ENCODE assay signal across 20 cellular contexts in genomic region chr7:20327047-20327446, GRCh38. TPM values are rescaled to one million over a fixed set of nuclear protein-coding genes. Genes with fewer than 3 reads are reported as not detected.
DNase-seq lines count a peak whose midpoint lies in the region; ATAC-seq, FAIRE-seq and TF ChIP-seq lines count a peak whose summit lies in the region.
"Had no signal": no experiment of that assay in that cellular context is flagged by ENCODE, and none has a peak within 500 bp of the region (broad histone marks: within the 10 kb centered on the region; RNA-seq: fewer than 3 reads in every experiment).

No MANE protein-coding gene starts in this region.

- H3K4me1 ChIP-seq in endothelial cell of umbilical vein (ENCODE audit: control insufficient read depth, extremely low read depth, insufficient read depth, low read length) (peaks cover 8% of the 10 kb centered on the region), gastrocnemius medialis (peaks cover 0 to 17% of the 10 kb centered on the region in 2 donors), heart left ventricle (peaks cover 0 to 21% (median 6%) of the 10 kb centered on the region in 12 donors)

- in situ Hi-C loops in gastrocnemius medialis (cut with MboI; ENCODE audit: low sequenced_read_pairs in 4 of 4), result no loop called here

- DNase-seq in AG10803 (ENCODE audit: low read depth), result peak; percentile 67
- peak; percentile 24 for DNase-seq in NCI-H446 treated with DMSO at 0.1 percent for 48 hours (lab: John Stamatoyannopoulos, UW)
- peak; percentile 48 for DNase-seq in endothelial cell of umbilical vein (ENCODE audit: low read depth, low spot score)
- DNase-seq in mesothelial cell of epicardium (ENCODE audit: low spot score in 2 of 2, unreplicated experiment in 2 of 2), result no peak
- no peak for DNase-seq in gastrocnemius medialis
- no peak for DNase-seq in heart left ventricle
- DNase-seq in activated CD4-positive, CD25-positive, alpha-beta regulatory T cell treated with anti-CD3 and anti-CD28 coated beads, Interleukin-2, amount 50 U/mL, for 72 hours, result no peak
- DNase-seq: amniotic stem cell; CD8-positive, alpha-beta memory T cell; erythroblast; NCI-H1930; NCI-H524; pancreas; stimulated activated CD4-positive, alpha-beta T cell treated with anti-CD3 and anti-CD28 coated beads, Interleukin-2, amount 100 ng/mL, for 24 hours; stomach had no signal

- FAIRE-seq in endothelial cell of umbilical vein (lab: Jason Lieb, UNC), result peak; percentile 48
- FAIRE-seq: pancreas had no signal

- no peak for TF ChIP-seq POLR2A in endothelial cell of umbilical vein (IDR thresholded peaks at IDR 0.05; ENCODE audit: low read depth, low read length)
- TF ChIP-seq POLR2A in gastrocnemius medialis (IDR thresholded peaks at IDR 0.05), result no peak
- no peak for TF ChIP-seq POLR2A in heart left ventricle (IDR thresholded peaks at IDR 0.05)

- H4K20me1 ChIP-seq in endothelial cell of umbilical vein (replicated peaks; ENCODE audit: control insufficient read depth, extremely low read depth, insufficient read depth, low read length), result no peaks in the 10 kb centered on the region

- no peak for TF ChIP-seq CTCF in AG10803 (conservative IDR thresholded peaks at IDR 0.05; ENCODE audit: low read length)
- no peak for TF ChIP-seq CTCF in endothelial cell of umbilical vein (IDR thresholded peaks at IDR 0.05; ENCODE audit: extremely low read depth in 1 of 2, insufficient read depth in 1 of 2, low read depth in 1 of 2, low read length in 2 of 2)
- TF ChIP-seq CTCF in mesothelial cell of epicardium (IDR thresholded peaks at IDR 0.05; ENCODE audit: unreplicated experiment), result no peak
- no peak for TF ChIP-seq CTCF in gastrocnemius medialis (IDR thresholded peaks at IDR 0.05 in 4 of 5, conservative IDR thresholded peaks at IDR 0.05 in 1 of 5)
- no peak for TF ChIP-seq CTCF in heart left ventricle (IDR thresholded peaks at IDR 0.05)

- H3K4me3 ChIP-seq in AG10803 (ENCODE audit: low read length), result no peak overlapping the region
- H3K4me3 ChIP-seq in endothelial cell of umbilical vein (replicated peaks in 1 of 3; ENCODE audit: insufficient read depth in 1 of 3, low read depth in 1 of 3, low read length in 3 of 3), result no peak overlapping the region
- no peak overlapping the region for H3K4me3 ChIP-seq in gastrocnemius medialis
- H3K4me3 ChIP-seq in heart left ventricle, result no peak overlapping the region
- H3K4me3 ChIP-seq: coronary artery, GM23338, pancreas, stomach had no signal

- intact Hi-C loops in endothelial cell of umbilical vein (cut with micrococcal nuclease), result loop anchor here (5.0 kb wide), 1 partner anchor 345 kb away; no protein-coding TSS in a partner anchor
- intact Hi-C loops in gastrocnemius medialis (cut with DNase I; ENCODE audit: low total_unique reads), result no loop called here
- intact Hi-C loops in heart left ventricle (cut with DNase I), result loop anchor here in 1 of 10 donors (10.0 kb wide), 1 partner anchor 162 kb away; no protein-coding TSS in a partner anchor

- CTCF ChIA-PET in endothelial cell of umbilical vein (lab: Charles Lee), result interaction anchor here (0.8 to 2.8 kb wide), 11 partner anchors 16 to 579 kb away, joined by 3 to 25 read pairs (median 4); no protein-coding TSS in a partner anchor

- H2AFZ ChIP-seq in endothelial cell of umbilical vein (ENCODE audit: low read depth, low read length), result no peak overlapping the region
- H2AFZ ChIP-seq: GM23338 had no signal

- H3K9me3 ChIP-seq in endothelial cell of umbilical vein (replicated peaks; ENCODE audit: control insufficient read depth, insufficient read depth, low read length), result no peaks in the 10 kb centered on the region
- no peaks in the 10 kb centered on the region for H3K9me3 ChIP-seq in gastrocnemius medialis
- H3K9me3 ChIP-seq in heart left ventricle, result no peaks in the 10 kb centered on the region
- H3K9me3 ChIP-seq: pancreas, stomach had no signal

- no peak for ATAC-seq in gastrocnemius medialis
- ATAC-seq in heart left ventricle, result no peak
- no peak for ATAC-seq in HG03025 (IDR thresholded peaks at IDR 0.05; ENCODE audit: low FRiP score, unreplicated experiment)
- ATAC-seq: GM23338, left lobe of liver, pancreas had no signal

- POLR2A ChIA-PET in endothelial cell of umbilical vein (lab: Charles Lee), result no interaction called here

- H3K4me3 Mint-ChIP-seq in mesothelial cell of epicardium, result no peak overlapping the region
- H3K4me3 Mint-ChIP-seq: CD8-positive, alpha-beta memory T cell; GM23338 had no signal

- H3K9ac ChIP-seq in endothelial cell of umbilical vein (replicated peaks; ENCODE audit: extremely low read depth, insufficient read depth, low read length), result no peak overlapping the region

- peaks cover 35% of the 10 kb centered on the region for H3K4me1 Mint-ChIP-seq in mesothelial cell of epicardium

- H3K4me2 ChIP-seq in endothelial cell of umbilical vein (ENCODE audit: insufficient read depth, low read length), result no peak overlapping the region
- H3K4me2 ChIP-seq: GM23338 had no signal

- 72 to 93% (median 78%) methylated on average over 1 of the region's 1 CpG for WGBS in heart left ventricle, 4 donors

- no peaks in the 10 kb centered on the region for H3K27me3 ChIP-seq in endothelial cell of umbilical vein (ENCODE audit: control insufficient read depth in 2 of 2, insufficient read depth in 2 of 2, low read length in 2 of 2)
- H3K27me3 ChIP-seq in gastrocnemius medialis, result peaks cover 4 to 14% (median 11%) of the 10 kb centered on the region in 3 donors
- H3K27me3 ChIP-seq in heart left ventricle, result peaks cover 0 to 15% (median 4%) of the 10 kb centered on the region in 9 donors
- H3K27me3 ChIP-seq: pancreas had no signal

- no peaks in the 10 kb centered on the region for H3K27me3 Mint-ChIP-seq in mesothelial cell of epicardium (ENCODE audit: low read depth)

- no peaks in the 10 kb centered on the region for H3K9me3 Mint-ChIP-seq in mesothelial cell of epicardium
- H3K9me3 Mint-ChIP-seq: GM23338 had no signal

- H3K79me2 ChIP-seq in endothelial cell of umbilical vein (ENCODE audit: control insufficient read depth, insufficient read depth, low read length), result no peaks in the 10 kb centered on the region

- dilution Hi-C loops in endothelial cell of umbilical vein (cut with MboI; ENCODE audit: extremely low pct_ligation_motif_present, low sequenced_read_pairs), result no loop called here

- no peaks in the 10 kb centered on the region for H3K36me3 Mint-ChIP-seq in mesothelial cell of epicardium
- H3K36me3 Mint-ChIP-seq: CD8-positive, alpha-beta memory T cell had no signal

- H3K27ac ChIP-seq in endothelial cell of umbilical vein (ENCODE audit: insufficient read depth, low read depth, low read length), result no peak overlapping the region
- no peak overlapping the region for H3K27ac ChIP-seq in gastrocnemius medialis
- H3K27ac ChIP-seq in heart left ventricle, result no peak overlapping the region
- H3K27ac ChIP-seq: coronary artery, stomach had no signal

- H3K36me3 ChIP-seq in endothelial cell of umbilical vein (ENCODE audit: control insufficient read depth in 2 of 2, extremely low read depth in 1 of 2, insufficient read depth in 2 of 2, low read length in 2 of 2), result no peaks in the 10 kb centered on the region
- H3K36me3 ChIP-seq in gastrocnemius medialis, result no peaks in the 10 kb centered on the region
- no peaks in the 10 kb centered on the region for H3K36me3 ChIP-seq in heart left ventricle
- H3K36me3 ChIP-seq: pancreas, stomach had no signal

- BruUV-seq in endothelial cell of umbilical vein (replicated peaks; lab: Mats Ljungman, UMichigan), result no TSS peak

- no peaks in the 10 kb centered on the region for H3K9me1 ChIP-seq in endothelial cell of umbilical vein (replicated peaks; ENCODE audit: control insufficient read depth, extremely low read depth, insufficient read depth, low read length)

- peak overlapping the region; percentile 56 for H3K27ac Mint-ChIP-seq in mesothelial cell of epicardium
- H3K27ac Mint-ChIP-seq: GM23338 had no signal

TF ChIP-seq in endothelial cell of umbilical vein, 7 proteins besides CTCF, POLR2A, EP300 and RAD21:
- TF ChIP-seq EZH2 (IDR thresholded peaks at IDR 0.05; ENCODE audit: borderline replicate concordance, low read depth, low read length, severe bottlenecking), result no peak
- peak; percentile 19 for TF ChIP-seq FOS (IDR thresholded peaks at IDR 0.05; ENCODE audit: borderline replicate concordance, insufficient read depth, low read length)
- TF ChIP-seq GATA2 (IDR thresholded peaks at IDR 0.05; ENCODE audit: insufficient read depth, insufficient read length, low read depth, low read length), result no peak
- TF ChIP-seq JUN (IDR thresholded peaks at IDR 0.05; ENCODE audit: borderline replicate concordance, insufficient read depth, insufficient read length, low read depth), result no peak

RNA-seq across cellular contexts. Expression of gene ITGB8, which starts 3.7 kb away (rescaled TPM):
- 6.5 and 8.2 TPM in 2 replicates for total RNA-seq in endothelial cell of umbilical vein
- 2.9 and 3.4 TPM in 2 replicates for polyA plus RNA-seq in endothelial cell of umbilical vein
- 1.7 and 1.9 TPM in 2 replicates for polyA plus RNA-seq in endothelial cell of umbilical vein (2011; cell fraction: cytosol; rRNA removed)
- 15.1 and 17.8 TPM in 2 replicates for polyA plus RNA-seq in endothelial cell of umbilical vein (2011; cell fraction: nucleus; rRNA removed)
- polyA plus RNA-seq in endothelial cell of umbilical vein (2012), result 5.3 and 5.5 TPM in 2 replicates
- polyA minus RNA-seq in endothelial cell of umbilical vein, result 24.0 and 26.2 TPM in 2 replicates
- 15.2 TPM for polyA minus RNA-seq in endothelial cell of umbilical vein (2011; cell fraction: cytosol; rRNA and poly(A)+ RNA removed)
- 58.9 and 62.7 TPM in 2 replicates for polyA minus RNA-seq in endothelial cell of umbilical vein (2011; cell fraction: nucleus; rRNA and poly(A)+ RNA removed)
- total RNA-seq in mesothelial cell of epicardium, result 15.3 to 15.6 TPM (median 15.3 TPM) in 3 replicates
- under 1 TPM; 0.31 to 0.90 (median 0.56) TPM for total RNA-seq in gastrocnemius medialis
- 10 to 100 TPM in 1 of 9 donors, 1 to 10 TPM in 7, under 1 TPM in 1; 0.93 to 16.0 (median 2.7) TPM for total RNA-seq in heart left ventricle
- under 1 TPM; 0.61 to 0.64 TPM for polyA plus RNA-seq in heart left ventricle
- total RNA-seq: T-helper 2 cell treated with Interferon-gamma antibody and Interleukin-4, amounts not matched to agents 100 ng/mL and 5 ng/mL, for 36 hours had no signal
- polyA plus RNA-seq: CD8-positive, alpha-beta memory T cell had no signal

Comparison
In these comparisons a context has a peak if more than half of its experiments do, and no peak if none do; other contexts are left out.
1. DNase-seq: peak in AG10803 (single experiment), NCI-H446 treated with DMSO at 0.1 percent for 48 hours (single experiment) and endothelial cell of umbilical vein (single experiment); none in mesothelial cell of epicardium (0 of 2), gastrocnemius medialis (0 of 2), heart left ventricle (0 of 5) and activated CD4-positive, CD25-positive, alpha-beta regulatory T cell treated with anti-CD3 and anti-CD28 coated beads, Interleukin-2, amount 50 U/mL, for 72 hours (single experiment).